In the genomic region with DNA sequence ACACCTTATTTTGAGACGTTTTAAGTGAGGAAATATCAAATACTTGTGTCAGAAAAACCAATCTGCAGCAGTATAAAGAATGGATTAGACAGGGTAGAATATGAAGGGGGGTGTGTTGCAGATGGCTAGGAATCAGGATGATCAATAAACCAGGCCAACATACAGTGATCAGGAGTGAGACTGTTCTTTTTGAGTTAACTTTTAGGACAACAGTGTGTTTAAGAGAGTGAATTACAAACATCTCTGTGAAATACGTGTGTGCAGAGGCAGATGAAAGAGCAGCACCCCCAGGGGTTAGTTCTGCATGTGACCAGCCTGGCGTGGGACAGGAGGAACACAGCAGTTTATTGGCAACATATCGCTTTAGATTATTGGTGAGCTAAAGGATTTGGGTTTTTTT, we compare ENCODE assay signal across 29 cellular contexts.
"Had no signal": no experiment of that assay in that cellular context is flagged by ENCODE, and none has a peak within 500 bp of the region (broad histone marks: within the 10 kb centered on the region; RNA-seq: fewer than 3 reads in every experiment).

No MANE protein-coding gene starts in this region.

- H3K27me3 ChIP-seq: foreskin keratinocyte, right atrium auricular region, sigmoid colon, thyroid gland, vagina had no signal

- H3K4me3 ChIP-seq: gastroesophageal sphincter, heart right ventricle, left lung, mucosa of descending colon, right atrium auricular region, sigmoid colon, stomach, thyroid gland, vagina had no signal

- H3K36me3 Mint-ChIP-seq: mesothelial cell of epicardium; naive B cell; natural killer cell treated with Interleukin-12 subunit alpha and Interleukin-12 subunit beta and Interleukin-15 and Interleukin-18, amount 100 ng/mL, for 72 hours; stimulated activated effector memory CD8-positive, alpha-beta T cell treated with anti-CD3 and anti-CD28 coated beads, Interleukin-12 subunit alpha, Interleukin-12 subunit beta, amount 100 ng/mL, for 72 hours had no signal

- H3K9me3 Mint-ChIP-seq: dendritic cell treated with granulocyte-macrophage colony-stimulating factor and Interleukin-4, amounts not matched to agents 40 ng/mL and 50 ng/mL, for 4 days; endodermal cell; mesothelial cell of epicardium; natural killer cell treated with Interleukin-12 subunit alpha and Interleukin-12 subunit beta and Interleukin-15 and Interleukin-18, amount 100 ng/mL, for 72 hours; neural crest cell; stimulated activated effector memory CD8-positive, alpha-beta T cell treated with anti-CD3 and anti-CD28 coated beads, Interleukin-12 subunit alpha, Interleukin-12 subunit beta, amount 100 ng/mL, for 72 hours had no signal

- H3K27ac ChIP-seq: epithelial cell of prostate, foreskin keratinocyte, gastroesophageal sphincter, heart right ventricle, left lung, parathyroid adenoma, right atrium auricular region, sigmoid colon, stomach, thyroid gland, vagina had no signal

- H3K27ac Mint-ChIP-seq: dendritic cell treated with granulocyte-macrophage colony-stimulating factor and Interleukin-4, amounts not matched to agents 40 ng/mL and 50 ng/mL, for 4 days; endodermal cell; mesothelial cell of epicardium; progenitor cell of endocrine pancreas; stimulated activated effector memory CD8-positive, alpha-beta T cell treated with anti-CD3 and anti-CD28 coated beads, Interleukin-12 subunit alpha, Interleukin-12 subunit beta, amount 100 ng/mL, for 72 hours had no signal

- DNase-seq: effector CD8-positive, alpha-beta T cell; endodermal cell; foreskin keratinocyte; heart right ventricle; hippocampal formation; left cardiac atrium; left lung; mesenchymal stem cell; mucosa of descending colon; naive B cell; sigmoid colon; stimulated activated CD4-positive, alpha-beta T cell treated with anti-CD3 and anti-CD28 coated beads, Interleukin-2, amount 100 ng/mL, for 24 hours; stimulated activated CD4-positive, alpha-beta T cell treated with anti-CD3 and anti-CD28 coated beads, Interleukin-4, amount 100 ng/mL, for 24 hours; stimulated activated naive CD4-positive, alpha-beta T cell treated with Interleukin-2 at 50 U/mL for 16 hours; stomach; thyroid gland; trophoblast cell had no signal

- H3K27me3 Mint-ChIP-seq: progenitor cell of endocrine pancreas had no signal

- ATAC-seq: esophagus mucosa; foreskin keratinocyte; gastroesophageal sphincter; heart right ventricle; left cardiac atrium; left lung; mucosa of descending colon; natural killer cell treated with Interleukin-12 subunit alpha and Interleukin-12 subunit beta and Interleukin-15 and Interleukin-18, amount 100 ng/mL, for 72 hours; stimulated activated effector memory CD8-positive, alpha-beta T cell treated with anti-CD3 and anti-CD28 coated beads, Interleukin-12 subunit alpha, Interleukin-12 subunit beta, amount 100 ng/mL, for 72 hours had no signal

- H3K36me3 ChIP-seq: gastroesophageal sphincter, heart right ventricle, left lung, right atrium auricular region, sigmoid colon, stomach, thyroid gland, vagina had no signal

- H3K9me3 ChIP-seq: gastroesophageal sphincter, heart right ventricle, left lung, mucosa of descending colon, right atrium auricular region, sigmoid colon, stomach, thyroid gland, vagina had no signal

- H3K4me3 Mint-ChIP-seq: dendritic cell treated with granulocyte-macrophage colony-stimulating factor and Interleukin-4, amounts not matched to agents 40 ng/mL and 50 ng/mL, for 4 days; endodermal cell; mesothelial cell of epicardium; naive B cell; natural killer cell treated with Interleukin-12 subunit alpha and Interleukin-12 subunit beta and Interleukin-15 and Interleukin-18, amount 100 ng/mL, for 72 hours; neural crest cell; stimulated activated effector memory CD8-positive, alpha-beta T cell treated with anti-CD3 and anti-CD28 coated beads, Interleukin-12 subunit alpha, Interleukin-12 subunit beta, amount 100 ng/mL, for 72 hours had no signal

- H3K4me1 ChIP-seq: gastroesophageal sphincter, heart right ventricle, left lung, parathyroid adenoma, right atrium auricular region, sigmoid colon, stomach, thyroid gland, vagina had no signal

- H3K4me1 Mint-ChIP-seq: naive B cell; neural crest cell; stimulated activated effector memory CD8-positive, alpha-beta T cell treated with anti-CD3 and anti-CD28 coated beads, Interleukin-12 subunit alpha, Interleukin-12 subunit beta, amount 100 ng/mL, for 72 hours had no signal
